Comparison of ENCODE assay signal across 25 cellular contexts in the genomic region with DNA sequence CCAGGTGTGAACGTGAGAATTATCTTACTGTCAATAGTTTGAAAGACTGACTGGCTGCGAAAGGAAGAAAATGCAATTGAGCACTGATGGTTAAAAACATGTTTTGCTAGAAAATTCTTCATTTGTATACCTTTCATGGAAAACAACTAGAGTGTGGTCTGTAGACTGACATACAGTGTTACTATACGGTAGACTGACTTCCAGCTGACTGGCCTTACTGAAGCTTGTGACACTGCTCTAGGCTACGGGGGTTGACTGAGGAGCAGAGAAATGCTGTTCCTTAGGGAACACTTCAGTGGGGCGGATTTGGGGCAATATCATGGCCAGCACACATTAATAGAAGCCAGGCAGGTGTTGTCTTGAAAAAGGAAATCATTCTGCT. TPM values are rescaled to one million over a fixed set of nuclear protein-coding genes. Genes with fewer than 3 reads are reported as not detected.
"Had no signal": no experiment of that assay in that cellular context is flagged by ENCODE, and none has a peak within 500 bp of the region (broad histone marks: within the 10 kb centered on the region; RNA-seq: fewer than 3 reads in every experiment).

No MANE protein-coding gene starts in this region.

- DNase-seq: activated CD4-positive, alpha-beta T cell treated with anti-CD3 and anti-CD28 coated beads for 1 hour; activated CD8-positive, alpha-beta memory T cell treated with anti-CD3 and anti-CD28 coated beads, Interleukin-2, amount 50 U/mL, for 48 hours; activated naive CD4-positive, alpha-beta T cell treated with Interleukin-2 at 50 U/mL for 16 hours; activated naive CD8-positive, alpha-beta T cell treated with anti-CD3 and anti-CD28 coated beads for 36 hours; activated T-cell treated with anti-CD3 and anti-CD28 coated beads, Interleukin-2, amount 50 U/mL, for 4 hours; effector memory CD8-positive, alpha-beta T cell; esophagus squamous epithelium; gastrocnemius medialis; sigmoid colon; stimulated activated CD4-positive, alpha-beta T cell treated with anti-CD3 and anti-CD28 coated beads, Interleukin-15, amount 100 ng/mL, for 24 hours; stomach; T-helper 2 cell; transverse colon had no signal

- H3K4me3 ChIP-seq: esophagus squamous epithelium, gastrocnemius medialis, sigmoid colon, smooth muscle cell, stomach, suprapubic skin, transverse colon, vagina had no signal

- H3K4me2 ChIP-seq: smooth muscle cell had no signal

- H3K9me3 Mint-ChIP-seq: activated naive CD8-positive, alpha-beta T cell treated with anti-CD3 and anti-CD28 coated beads for 36 hours; activated T-cell treated with anti-CD3 and anti-CD28 coated beads, Interleukin-2, amount 50 U/mL, for 4 hours; activated T-helper 2 cell treated with anti-CD3 and anti-CD28 coated beads, Interferon-gamma antibody, Interleukin-2, Interleukin-4, amounts not matched to agents 10 μg/mL and 5 μg/mL and 100 μg/mL, durations not matched to agents 14 hours and 24 hours and 36 hours; central memory CD8-positive, alpha-beta T cell; effector memory CD8-positive, alpha-beta T cell; natural killer cell treated with Interleukin-12 subunit alpha and Interleukin-12 subunit beta and Interleukin-15 and Interleukin-18, amount 100 ng/mL, for 72 hours; stimulated activated memory B cell treated with anti-CD40 and anti-IgM and Interleukin-4, amounts not matched to agents 10 μg/mL and 1 μg/mL and 100 μg/mL, for 72 hours had no signal

- H3K36me3 Mint-ChIP-seq: activated naive CD8-positive, alpha-beta T cell treated with anti-CD3 and anti-CD28 coated beads for 36 hours; natural killer cell treated with Interleukin-12 subunit alpha and Interleukin-12 subunit beta and Interleukin-15 and Interleukin-18, amount 100 ng/mL, for 72 hours; stimulated activated memory B cell treated with anti-CD40 and anti-IgM and Interleukin-4, amounts not matched to agents 10 μg/mL and 1 μg/mL and 100 μg/mL, for 72 hours had no signal

- FAIRE-seq: colon, islet of Langerhans had no signal

- H3K27ac ChIP-seq: esophagus squamous epithelium, gastrocnemius medialis, sigmoid colon, stomach, suprapubic skin, transverse colon, vagina, VCaP had no signal

- H3K27me3 ChIP-seq: gastrocnemius medialis, sigmoid colon, stomach, suprapubic skin, transverse colon, vagina had no signal

- H3K27ac Mint-ChIP-seq: activated naive CD8-positive, alpha-beta T cell treated with anti-CD3 and anti-CD28 coated beads for 36 hours; activated T-helper 2 cell treated with anti-CD3 and anti-CD28 coated beads, Interferon-gamma antibody, Interleukin-2, Interleukin-4, amounts not matched to agents 10 μg/mL and 5 μg/mL and 100 μg/mL, durations not matched to agents 14 hours and 24 hours and 36 hours; effector memory CD8-positive, alpha-beta T cell; natural killer cell treated with Interleukin-12 subunit alpha and Interleukin-12 subunit beta and Interleukin-15 and Interleukin-18, amount 100 ng/mL, for 72 hours; stimulated activated memory B cell treated with anti-CD40 and anti-IgM and Interleukin-4, amounts not matched to agents 10 μg/mL and 1 μg/mL and 100 μg/mL, for 72 hours had no signal

- H3K4me1 Mint-ChIP-seq: stimulated activated memory B cell treated with anti-CD40 and anti-IgM and Interleukin-4, amounts not matched to agents 10 μg/mL and 1 μg/mL and 100 μg/mL, for 72 hours had no signal

- H3K4me1 ChIP-seq: esophagus squamous epithelium, stomach, suprapubic skin, transverse colon, vagina had no signal

- H3K36me3 ChIP-seq: transverse colon, vagina had no signal

- H3K9me3 ChIP-seq: esophagus squamous epithelium, gastrocnemius medialis, sigmoid colon, stomach, suprapubic skin, transverse colon, vagina had no signal

- H3K4me3 Mint-ChIP-seq: activated naive CD8-positive, alpha-beta T cell treated with anti-CD3 and anti-CD28 coated beads for 36 hours; activated T-cell treated with anti-CD3 and anti-CD28 coated beads, Interleukin-2, amount 50 U/mL, for 4 hours; central memory CD8-positive, alpha-beta T cell; effector memory CD8-positive, alpha-beta T cell; natural killer cell treated with Interleukin-12 subunit alpha and Interleukin-12 subunit beta and Interleukin-15 and Interleukin-18, amount 100 ng/mL, for 72 hours; stimulated activated memory B cell treated with anti-CD40 and anti-IgM and Interleukin-4, amounts not matched to agents 10 μg/mL and 1 μg/mL and 100 μg/mL, for 72 hours had no signal

- ATAC-seq: activated T-cell treated with anti-CD3 and anti-CD28 coated beads, Interleukin-2, amount 50 U/mL, for 4 hours; effector memory CD8-positive, alpha-beta T cell; gastrocnemius medialis; natural killer cell treated with Interleukin-12 subunit alpha and Interleukin-12 subunit beta and Interleukin-15 and Interleukin-18, amount 100 ng/mL, for 72 hours; stimulated activated memory B cell treated with anti-CD40 and anti-IgM and Interleukin-4, amounts not matched to agents 10 μg/mL and 1 μg/mL and 100 μg/mL, for 72 hours had no signal

RNA-seq across cellular contexts. Expression of gene DDC, which starts 25.9 kb away (rescaled TPM):
- total RNA-seq: activated T-helper 2 cell treated with anti-CD3 and anti-CD28 coated beads, Interferon-gamma antibody, Interleukin-2, Interleukin-4, amounts not matched to agents 10 μg/mL and 5 μg/mL and 100 μg/mL, durations not matched to agents 14 hours and 24 hours and 36 hours; astrocyte; dermis microvascular lymphatic vessel endothelial cell; natural killer cell treated with Interleukin-12 subunit alpha and Interleukin-12 subunit beta and Interleukin-15 and Interleukin-18, amount 100 ng/mL, for 72 hours; smooth muscle cell had no signal
- polyA plus RNA-seq: smooth muscle cell had no signal
